ENCODE assay signal across 24 cellular contexts in genomic region chr5:85716344-85717202, GRCh38.
DNase-seq lines count a peak whose midpoint lies in the region; ATAC-seq lines count a peak whose summit lies in the region.
"Had no signal": no experiment of that assay in that cellular context is flagged by ENCODE, and none has a peak within 500 bp of the region (broad histone marks: within the 10 kb centered on the region; RNA-seq: fewer than 3 reads in every experiment).

No MANE protein-coding gene starts in this region.

- no peak overlapping the region for H2BK120ac ChIP-seq in mesendoderm (ENCODE audit: low read depth, low read length)

- H3K27ac ChIP-seq in mesendoderm (ENCODE audit: low read depth, low read length), result no peak overlapping the region
- H3K27ac ChIP-seq: BLaER1 had no signal

- H3K4me1 ChIP-seq in mesendoderm (ENCODE audit: control insufficient read depth, low read depth, low read length), result no peaks in the 10 kb centered on the region
- H3K4me1 ChIP-seq: BE2C, BLaER1 had no signal

- no peak overlapping the region for H3K18ac ChIP-seq in mesendoderm (ENCODE audit: low read length)

- no peak overlapping the region for H2AK5ac ChIP-seq in mesendoderm (ENCODE audit: low read length)

- H2BK5ac ChIP-seq in mesendoderm (ENCODE audit: low read length), result no peak overlapping the region

- H3K9ac ChIP-seq in mesendoderm (ENCODE audit: low read length), result no peak overlapping the region
- H3K9ac ChIP-seq: BLaER1 had no signal

- 100% methylated on average over 1 of the region's 8 CpGs for WGBS in mesendoderm (ENCODE audit: extremely low coverage, insufficient coverage, low lambda C conversion rate)

- H3K4me2 ChIP-seq in mesendoderm (ENCODE audit: low read length), result no peak overlapping the region
- H3K4me2 ChIP-seq: BLaER1 had no signal

- peak; percentile 84 for ATAC-seq in left lobe of liver

- H3K79me1 ChIP-seq in mesendoderm (ENCODE audit: low read length), result no peaks in the 10 kb centered on the region

- H4K5ac ChIP-seq in mesendoderm (ENCODE audit: low read length), result no peak overlapping the region

- H3K79me2 ChIP-seq in mesendoderm (ENCODE audit: control insufficient read depth, insufficient read depth, low read length), result no peaks in the 10 kb centered on the region

- H3K36me3 ChIP-seq in mesendoderm (ENCODE audit: control insufficient read depth, insufficient read depth, low read length), result no peaks in the 10 kb centered on the region
- H3K36me3 ChIP-seq: BE2C, BLaER1 had no signal

- no peak overlapping the region for H2BK15ac ChIP-seq in mesendoderm (replicated peaks; ENCODE audit: low read depth)

- H3K4ac ChIP-seq in mesendoderm (ENCODE audit: low read depth, low read length), result no peak overlapping the region

- H3K27me3 ChIP-seq in mesendoderm (ENCODE audit: insufficient read depth, low read length, poor library complexity), result no peaks in the 10 kb centered on the region
- H3K27me3 ChIP-seq: BE2C, BLaER1 had no signal

- no peak overlapping the region for H4K8ac ChIP-seq in mesendoderm (ENCODE audit: low read depth, low read length)

- no peak overlapping the region for H3K4me3 ChIP-seq in mesendoderm (ENCODE audit: low read length)
- H3K4me3 ChIP-seq: BLaER1, GM12878 had no signal

- H3K56ac ChIP-seq in mesendoderm (ENCODE audit: low read length), result no peak overlapping the region

- DNase-seq in HT-29 (ENCODE audit: low spot score) (peak; percentile 5), M059J (ENCODE audit: low read depth) (peak; percentile 0), left lobe of liver (ENCODE audit: low spot score) (peak; percentile 41), mesendoderm (peak; percentile 2), NCI-H748 (lab: John Stamatoyannopoulos, UW; ENCODE audit: unreplicated experiment) (no peak), midbrain (lab: John Stamatoyannopoulos, UW) (no peak), activated T-cell treated with anti-CD3 and anti-CD28 coated beads for 4 hours (no peak)
- DNase-seq: 8988T; ACHN; BE2C; C1 segment of cervical spinal cord; CD4-positive, alpha-beta memory T cell; CD4-positive, CD25-positive, alpha-beta regulatory T cell; CD8-positive, alpha-beta memory T cell; COR-L47; DMS 273 treated with DMSO at 0.1 percent for 48 hours; DMS153; DMS53; DMS79; DND-41; EL; GDM1 had no signal

- H3K23ac ChIP-seq in mesendoderm (ENCODE audit: low read length), result no peak overlapping the region

Comparison
In these comparisons a context has a peak if more than half of its experiments do, and no peak if none do; other contexts are left out.
1. DNase-seq: peak in HT-29 (single experiment), M059J (single experiment), left lobe of liver (single experiment) and mesendoderm (single experiment); none in NCI-H748 (single experiment), midbrain (single experiment) and activated T-cell treated with anti-CD3 and anti-CD28 coated beads for 4 hours (single experiment).